ENCODE assay signal across 14 cellular contexts in genomic region chr10:69464401-69464800, GRCh38. TPM values are rescaled to one million over a fixed set of nuclear protein-coding genes. Genes with fewer than 3 reads are reported as not detected.
DNase-seq lines count a peak whose midpoint lies in the region; ATAC-seq and TF ChIP-seq lines count a peak whose summit lies in the region.
"Had no signal": no experiment of that assay in that cellular context is flagged by ENCODE, and none has a peak within 500 bp of the region (broad histone marks: within the 10 kb centered on the region; RNA-seq: fewer than 3 reads in every experiment).

No MANE protein-coding gene starts in this region.

- H3K4me1 ChIP-seq in Panc1 (ENCODE audit: control insufficient read depth, insufficient read depth, low read length) (peaks cover 96% of the 10 kb centered on the region), stomach smooth muscle (ENCODE audit: control insufficient read depth, insufficient read depth, low read length) (peaks cover 78% of the 10 kb centered on the region)

- TF ChIP-seq CTCF in Panc1 (IDR thresholded peaks at IDR 0.05): no peak

- DNase-seq in Panc1 (ENCODE audit: low read depth, low spot score) (no peak), lung microvascular endothelial cell (ENCODE audit: low read depth in 2 of 2) (peak; percentile 38 to 91), pons (ENCODE audit: low spot score) (no peak), NCI-H82 (lab: John Stamatoyannopoulos, UW) (no peak)
- DNase-seq: mammary epithelial cell; NCI-H1436; NCI-H774; SIG-M5; stimulated activated CD4-positive, alpha-beta T cell treated with anti-CD3 and anti-CD28 coated beads, Interleukin-4, amount 100 ng/mL, for 4 hours; WERI-Rb-1 had no signal

- no TSS peak for BruUV-seq in Panc1 (replicated peaks; lab: Mats Ljungman, UMichigan)

- H3K27me3 ChIP-seq in Panc1 (ENCODE audit: control insufficient read depth, insufficient read depth, low read length): no peaks in the 10 kb centered on the region
- no peaks in the 10 kb centered on the region for H3K27me3 ChIP-seq in stomach smooth muscle (ENCODE audit: control insufficient read depth in 1 of 2, insufficient read depth in 2 of 2, low read length in 2 of 2)

- intact Hi-C loops in Panc1 (cut with micrococcal nuclease; ENCODE audit: unreplicated experiment): no loop called here

- peak; percentile 5; the same call in 1 of the 2 replicates for ATAC-seq in Panc1
- no peak for ATAC-seq in HG03521 (IDR thresholded peaks at IDR 0.05; ENCODE audit: unreplicated experiment)

- in situ Hi-C loops in Panc1 (cut with HindIII; ENCODE audit: low pct_unique_long_range_greater_than_20kb, low sequenced_read_pairs): no loop called here

- CTCF ChIA-PET in Panc1 (lab: Charles Lee): interaction anchor here (0.5 to 0.7 kb wide), 2 partner anchors 15 to 245 kb away, joined by 3 read pairs; no protein-coding TSS in a partner anchor

- no peaks in the 10 kb centered on the region for H3K9me3 ChIP-seq in Panc1 (ENCODE audit: control insufficient read depth, insufficient read depth, low read depth, low read length)
- H3K9me3 ChIP-seq in stomach smooth muscle (ENCODE audit: control insufficient read depth in 2 of 2, low read length in 2 of 2): no peaks in the 10 kb centered on the region

- H3K27ac ChIP-seq in Panc1 (ENCODE audit: low read length) (peak overlapping the region; percentile 68), angular gyrus (ENCODE audit: low read depth, low read length) (peak overlapping the region; percentile 50), stomach smooth muscle (ENCODE audit: low read length) (peak overlapping the region; percentile 64)
- H3K27ac ChIP-seq: WERI-Rb-1 had no signal

- H3K4me3 ChIP-seq in Panc1 (ENCODE audit: low read depth in 2 of 2, low read length in 2 of 2): no peak overlapping the region
- no peak overlapping the region for H3K4me3 ChIP-seq in stomach smooth muscle (ENCODE audit: low read length in 2 of 2)

- POLR2A ChIA-PET in Panc1 (lab: Charles Lee): interaction anchor here (0.7 kb wide), 1 partner anchor 91 kb away, joined by 4 read pairs; no protein-coding TSS in a partner anchor

- H3K36me3 ChIP-seq in Panc1 (ENCODE audit: control insufficient read depth, insufficient read depth, low read length): peaks cover under 1% of the 10 kb centered on the region; the same call in 1 of the 2 replicates
- peaks cover 0 to 2% of the 10 kb centered on the region in 2 donors for H3K36me3 ChIP-seq in stomach smooth muscle (ENCODE audit: control insufficient read depth in 2 of 2, insufficient read depth in 2 of 2, low read length in 2 of 2)
- H3K36me3 ChIP-seq: WERI-Rb-1 had no signal

- no peak overlapping the region for H3K9ac ChIP-seq in stomach smooth muscle (ENCODE audit: low read length in 2 of 2)

RNA-seq across cellular contexts. Expression of gene TSPAN15, which starts 13.1 kb away (rescaled TPM):
- total RNA-seq in Panc1 (2021; ENCODE audit: unreplicated experiment): 199 TPM
- 415 TPM for polyA plus RNA-seq in Panc1 (2012; ENCODE audit: insufficient read length)
- total RNA-seq in lung microvascular endothelial cell: 49.2 and 118 TPM in 2 replicates

RNA-seq across cellular contexts. Expression of gene TACR2, which starts 47.7 kb away (rescaled TPM):
- 0.21 TPM for total RNA-seq in Panc1 (2021; ENCODE audit: unreplicated experiment)
- 0.94 TPM for polyA plus RNA-seq in Panc1 (2012; ENCODE audit: insufficient read length)
- total RNA-seq in lung microvascular endothelial cell: 0.60 TPM in 1 of 2 replicates, not detected in the other
- total RNA-seq: mammary epithelial cell, progenitor cell of endocrine pancreas had no signal

Comparison
In these comparisons a context has a peak if more than half of its experiments do, and no peak if none do; other contexts are left out.
1. DNase-seq: peak in lung microvascular endothelial cell (2 of 2); none in Panc1 (single experiment), pons (single experiment) and NCI-H82 (single experiment).
2. Peak in every context shown above with its lines, with median percentiles within 50 percentile points of each other: H3K27ac ChIP-seq.